8 cellular contexts compared by ENCODE assay signal in the genomic region with DNA sequence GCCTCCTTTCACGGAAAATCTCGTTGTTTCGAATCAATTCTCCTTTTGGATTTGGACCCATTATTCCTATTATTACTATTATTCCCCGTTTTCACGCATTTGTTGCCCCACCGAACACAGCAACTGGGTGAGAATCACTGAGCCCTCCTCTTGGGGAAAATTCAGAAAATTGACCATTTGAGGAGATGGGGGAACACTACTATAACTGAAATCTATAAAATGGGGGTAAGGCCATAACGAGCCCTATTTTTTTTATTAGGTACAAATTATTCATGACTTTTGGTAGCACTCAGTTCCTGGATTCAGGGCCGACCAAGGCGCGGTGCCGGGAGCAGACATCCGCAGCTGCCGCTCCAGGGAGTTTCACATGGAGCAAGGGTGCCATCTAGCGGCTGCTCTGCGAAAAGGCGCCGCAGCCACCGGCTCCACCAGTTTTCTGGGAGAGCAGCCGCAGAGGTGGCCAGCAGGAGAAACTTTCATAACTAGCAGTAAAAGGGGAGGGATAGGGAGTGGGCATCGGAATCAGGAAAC. TPM values are rescaled to one million over a fixed set of nuclear protein-coding genes. Genes with fewer than 3 reads are reported as not detected.
DNase-seq lines count a peak whose midpoint lies in the region; ATAC-seq and TF ChIP-seq lines count a peak whose summit lies in the region.

No MANE protein-coding gene starts in this region.

- TF ChIP-seq CTCF in fibroblast of lung (conservative IDR thresholded peaks at IDR 0.05 in 1 of 2, IDR thresholded peaks at IDR 0.05 in 1 of 2; ENCODE audit: low read depth in 1 of 2, low read length in 2 of 2) = peak; percentile 78 to 84
- TF ChIP-seq CTCF in nephron progenitor cell (IDR thresholded peaks at IDR 0.05) = peak; percentile 98

- H3K9ac ChIP-seq in fibroblast of lung (ENCODE audit: insufficient read depth, low read length) = no peak overlapping the region

- ATAC-seq in HG03442 (IDR thresholded peaks at IDR 0.05; ENCODE audit: unreplicated experiment) = no peak

- peaks cover 91% of the 10 kb centered on the region for H3K27me3 ChIP-seq in fibroblast of lung (ENCODE audit: control insufficient read depth, insufficient read depth, low read length)

- DNase-seq in Caki2 (ENCODE audit: low read depth) (peak; percentile 75), RPMI8226 (peak; percentile 82), fibroblast of lung (ENCODE audit: low read depth in 2 of 2) (peak; percentile 56 to 85), nephron progenitor cell (peak; percentile 96)
- peak; percentile 75 for DNase-seq in activated T-helper 1 cell treated with anti-CD3 and anti-CD28 coated beads, Interleukin-12 subunit alpha, Interleukin-12 subunit beta, Interleukin-2, Interleukin-4 antibody, amounts not matched to agents 30 ng/mL and 10 ng/mL and 1 ng/mL, durations not matched to agents 14 hours and 24 hours and 36 hours (ENCODE audit: low spot score)
- peak; percentile 73 for DNase-seq in stimulated activated naive CD4-positive, alpha-beta T cell treated with Interleukin-2 at 50 U/mL for 16 hours (lab: John Stamatoyannopoulos, UW)

- H3K27ac ChIP-seq in fibroblast of lung (ENCODE audit: insufficient read depth, low read length) = no peak overlapping the region

- no peaks in the 10 kb centered on the region for H4K20me1 ChIP-seq in fibroblast of lung (ENCODE audit: control insufficient read depth, extremely low read depth, insufficient read depth, low read length)

- H3K79me2 ChIP-seq in fibroblast of lung (ENCODE audit: control insufficient read depth, insufficient read depth, low read length) = no peaks in the 10 kb centered on the region

- no peaks in the 10 kb centered on the region for H3K4me1 ChIP-seq in fibroblast of lung (ENCODE audit: control insufficient read depth, extremely low read depth, insufficient read depth, low read length)

- H3K36me3 ChIP-seq in fibroblast of lung (ENCODE audit: control insufficient read depth, insufficient read depth, low read length) = no peaks in the 10 kb centered on the region

- H3K4me1 Mint-ChIP-seq in IgD-negative memory B cell (peaks cover 4 to 17% (median 7%) of the 10 kb centered on the region in 3 donors), nephron progenitor cell (peaks cover 74% of the 10 kb centered on the region)
- H3K4me1 Mint-ChIP-seq in activated T-helper 1 cell treated with anti-CD3 and anti-CD28 coated beads, Interleukin-12 subunit alpha, Interleukin-12 subunit beta, Interleukin-2, Interleukin-4 antibody, amounts not matched to agents 30 ng/mL and 10 ng/mL and 1 ng/mL, durations not matched to agents 14 hours and 24 hours and 36 hours (ENCODE audit: low read depth) = peaks cover 28% of the 10 kb centered on the region

- peaks cover 3% of the 10 kb centered on the region for H3K36me3 Mint-ChIP-seq in IgD-negative memory B cell
- no peaks in the 10 kb centered on the region for H3K36me3 Mint-ChIP-seq in activated T-helper 1 cell treated with anti-CD3 and anti-CD28 coated beads, Interleukin-12 subunit alpha, Interleukin-12 subunit beta, Interleukin-2, Interleukin-4 antibody, amounts not matched to agents 30 ng/mL and 10 ng/mL and 1 ng/mL, durations not matched to agents 14 hours and 24 hours and 36 hours (ENCODE audit: low read depth)
- peaks cover 40% of the 10 kb centered on the region for H3K36me3 Mint-ChIP-seq in nephron progenitor cell (ENCODE audit: low read depth)

- H3K4me3 Mint-ChIP-seq in IgD-negative memory B cell (peak overlapping the region; percentile 3 to 82 (median 74)), nephron progenitor cell (peak overlapping the region; percentile 99)
- H3K4me3 Mint-ChIP-seq in activated T-helper 1 cell treated with anti-CD3 and anti-CD28 coated beads, Interleukin-12 subunit alpha, Interleukin-12 subunit beta, Interleukin-2, Interleukin-4 antibody, amounts not matched to agents 30 ng/mL and 10 ng/mL and 1 ng/mL, durations not matched to agents 14 hours and 24 hours and 36 hours = no peak overlapping the region

- H3K4me2 ChIP-seq in fibroblast of lung (ENCODE audit: extremely low read depth, insufficient read depth, low read length) = peak overlapping the region; percentile 87

- H3K27me3 Mint-ChIP-seq in IgD-negative memory B cell (peaks cover 77% of the 10 kb centered on the region), nephron progenitor cell (ENCODE audit: low read depth, poor library complexity) (peaks cover 14% of the 10 kb centered on the region)
- peaks cover 93% of the 10 kb centered on the region for H3K27me3 Mint-ChIP-seq in activated T-helper 1 cell treated with anti-CD3 and anti-CD28 coated beads, Interleukin-12 subunit alpha, Interleukin-12 subunit beta, Interleukin-2, Interleukin-4 antibody, amounts not matched to agents 30 ng/mL and 10 ng/mL and 1 ng/mL, durations not matched to agents 14 hours and 24 hours and 36 hours (ENCODE audit: insufficient read depth)

- in situ Hi-C loops in Caki2 (cut with HindIII; ENCODE audit: low pct_unique_long_range_greater_than_20kb, low sequenced_read_pairs) = no loop called here

- no peaks in the 10 kb centered on the region for H3K9me3 ChIP-seq in fibroblast of lung (ENCODE audit: control insufficient read depth, insufficient read depth, low read depth, low read length)

- intact Hi-C loops in activated T-helper 1 cell treated with anti-CD3 and anti-CD28 coated beads, Interleukin-12 subunit alpha, Interleukin-12 subunit beta, Interleukin-2, Interleukin-4 antibody, amounts not matched to agents 30 ng/mL and 10 ng/mL and 1 ng/mL, durations not matched to agents 14 hours and 24 hours and 36 hours (cut with micrococcal nuclease) = loop anchor here (1.0 to 10.0 kb wide), 5 partner anchors 356 to 774 kb away; a partner anchor contains a TSS

- peak overlapping the region in 3 of 4 experiments; percentile 2 to 42 (median 34) for H3K4me3 ChIP-seq in fibroblast of lung (replicated peaks in 1 of 4; ENCODE audit: control extremely low read depth in 1 of 4, insufficient read depth in 1 of 4, low read depth in 3 of 4, low read length in 4 of 4)

- H3K9me3 Mint-ChIP-seq in IgD-negative memory B cell (peaks cover 0 to 2% (median 0%) of the 10 kb centered on the region in 3 donors), nephron progenitor cell (no peaks in the 10 kb centered on the region)
- H3K9me3 Mint-ChIP-seq in activated T-helper 1 cell treated with anti-CD3 and anti-CD28 coated beads, Interleukin-12 subunit alpha, Interleukin-12 subunit beta, Interleukin-2, Interleukin-4 antibody, amounts not matched to agents 30 ng/mL and 10 ng/mL and 1 ng/mL, durations not matched to agents 14 hours and 24 hours and 36 hours = no peaks in the 10 kb centered on the region

- no peak overlapping the region for H2AFZ ChIP-seq in fibroblast of lung (ENCODE audit: low read length)

- H3K27ac Mint-ChIP-seq in IgD-negative memory B cell (peak overlapping the region; percentile 72 to 98 (median 94)), nephron progenitor cell (peak overlapping the region; percentile 100)
- H3K27ac Mint-ChIP-seq in activated T-helper 1 cell treated with anti-CD3 and anti-CD28 coated beads, Interleukin-12 subunit alpha, Interleukin-12 subunit beta, Interleukin-2, Interleukin-4 antibody, amounts not matched to agents 30 ng/mL and 10 ng/mL and 1 ng/mL, durations not matched to agents 14 hours and 24 hours and 36 hours = peak overlapping the region; percentile 62

RNA-seq across cellular contexts. Expression of a gene that starts 3.3 kb away (rescaled TPM):
- 0.47 TPM in 1 of 2 replicates, not detected in the other for total RNA-seq in Caki2 (2014; rRNA removed; shearing (Covaris generic); ENCODE audit: low replicate concordance)
- polyA plus RNA-seq in IgD-negative memory B cell = not detected
- not detected in 2 replicates for total RNA-seq in activated T-helper 1 cell treated with anti-CD3 and anti-CD28 coated beads, Interleukin-12 subunit alpha, Interleukin-12 subunit beta, Interleukin-2, Interleukin-4 antibody, amounts not matched to agents 30 ng/mL and 10 ng/mL and 1 ng/mL, durations not matched to agents 14 hours and 24 hours and 36 hours
- 0.33 and 0.51 TPM in 2 replicates for total RNA-seq in fibroblast of lung
- 1.4 and 2.0 TPM in 2 replicates for polyA plus RNA-seq in fibroblast of lung
- polyA plus RNA-seq in fibroblast of lung (2012) = 2.0 and 2.4 TPM in 2 replicates
- polyA minus RNA-seq in fibroblast of lung (ENCODE audit: low replicate concordance) = 0.90 and 0.93 TPM in 2 replicates

RNA-seq across cellular contexts. Expression of a gene that starts 7.6 kb away (rescaled TPM):
- total RNA-seq in Caki2 (2014; rRNA removed; shearing (Covaris generic); ENCODE audit: low replicate concordance) = 21.5 and 29.0 TPM in 2 replicates
- polyA plus RNA-seq in IgD-negative memory B cell (not detected), fibroblast of lung (11.8 and 12.7 TPM in 2 replicates)
- 0.49 and 0.51 TPM in 2 replicates for total RNA-seq in activated T-helper 1 cell treated with anti-CD3 and anti-CD28 coated beads, Interleukin-12 subunit alpha, Interleukin-12 subunit beta, Interleukin-2, Interleukin-4 antibody, amounts not matched to agents 30 ng/mL and 10 ng/mL and 1 ng/mL, durations not matched to agents 14 hours and 24 hours and 36 hours
- total RNA-seq in fibroblast of lung = 6.4 and 7.4 TPM in 2 replicates
- polyA plus RNA-seq in fibroblast of lung (2012) = 14.5 and 15.9 TPM in 2 replicates
- 2.6 and 3.3 TPM in 2 replicates for polyA minus RNA-seq in fibroblast of lung (ENCODE audit: low replicate concordance)

RNA-seq across cellular contexts. Expression of a gene that starts 7.7 kb away (rescaled TPM):
- 0.84 and 2.1 TPM in 2 replicates for total RNA-seq in Caki2 (2014; rRNA removed; shearing (Covaris generic); ENCODE audit: low replicate concordance)
- not detected for polyA plus RNA-seq in IgD-negative memory B cell
- 0.27 and 0.39 TPM in 2 replicates for total RNA-seq in activated T-helper 1 cell treated with anti-CD3 and anti-CD28 coated beads, Interleukin-12 subunit alpha, Interleukin-12 subunit beta, Interleukin-2, Interleukin-4 antibody, amounts not matched to agents 30 ng/mL and 10 ng/mL and 1 ng/mL, durations not matched to agents 14 hours and 24 hours and 36 hours
- not detected in 2 replicates for total RNA-seq in fibroblast of lung
- 0.06 TPM in 1 of 2 replicates, not detected in the other for polyA plus RNA-seq in fibroblast of lung
- polyA plus RNA-seq in fibroblast of lung (2012) = not detected in 2 replicates
- not detected in 2 replicates for polyA minus RNA-seq in fibroblast of lung (ENCODE audit: low replicate concordance)

RNA-seq across cellular contexts. Expression of a gene that starts 13.6 kb away (rescaled TPM):
- total RNA-seq in Caki2 (2014; rRNA removed; shearing (Covaris generic); ENCODE audit: low replicate concordance) = 5.4 and 8.7 TPM in 2 replicates
- polyA plus RNA-seq in IgD-negative memory B cell = not detected
- 0.71 and 0.99 TPM in 2 replicates for total RNA-seq in activated T-helper 1 cell treated with anti-CD3 and anti-CD28 coated beads, Interleukin-12 subunit alpha, Interleukin-12 subunit beta, Interleukin-2, Interleukin-4 antibody, amounts not matched to agents 30 ng/mL and 10 ng/mL and 1 ng/mL, durations not matched to agents 14 hours and 24 hours and 36 hours
- total RNA-seq in fibroblast of lung = 10.5 and 16.2 TPM in 2 replicates
- polyA plus RNA-seq in fibroblast of lung = 28.9 and 42.1 TPM in 2 replicates
- 36.4 and 58.8 TPM in 2 replicates for polyA plus RNA-seq in fibroblast of lung (2012)
- polyA minus RNA-seq in fibroblast of lung (ENCODE audit: low replicate concordance) = 33.2 and 59.3 TPM in 2 replicates

RNA-seq across cellular contexts. Expression of a gene that starts 24.9 kb away (rescaled TPM):
- total RNA-seq in Caki2 (2014; rRNA removed; shearing (Covaris generic); ENCODE audit: low replicate concordance) = not detected in 2 replicates
- not detected for polyA plus RNA-seq in IgD-negative memory B cell
- total RNA-seq in activated T-helper 1 cell treated with anti-CD3 and anti-CD28 coated beads, Interleukin-12 subunit alpha, Interleukin-12 subunit beta, Interleukin-2, Interleukin-4 antibody, amounts not matched to agents 30 ng/mL and 10 ng/mL and 1 ng/mL, durations not matched to agents 14 hours and 24 hours and 36 hours = 0.10 TPM in 1 of 2 replicates, not detected in the other
- total RNA-seq in fibroblast of lung = 1.0 and 2.1 TPM in 2 replicates
- polyA plus RNA-seq in fibroblast of lung = 9.4 and 17.2 TPM in 2 replicates
- 24.6 and 41.8 TPM in 2 replicates for polyA plus RNA-seq in fibroblast of lung (2012)
- 3.8 and 5.5 TPM in 2 replicates for polyA minus RNA-seq in fibroblast of lung (ENCODE audit: low replicate concordance)
